26 cellular contexts compared by ENCODE assay signal in the genomic region with DNA sequence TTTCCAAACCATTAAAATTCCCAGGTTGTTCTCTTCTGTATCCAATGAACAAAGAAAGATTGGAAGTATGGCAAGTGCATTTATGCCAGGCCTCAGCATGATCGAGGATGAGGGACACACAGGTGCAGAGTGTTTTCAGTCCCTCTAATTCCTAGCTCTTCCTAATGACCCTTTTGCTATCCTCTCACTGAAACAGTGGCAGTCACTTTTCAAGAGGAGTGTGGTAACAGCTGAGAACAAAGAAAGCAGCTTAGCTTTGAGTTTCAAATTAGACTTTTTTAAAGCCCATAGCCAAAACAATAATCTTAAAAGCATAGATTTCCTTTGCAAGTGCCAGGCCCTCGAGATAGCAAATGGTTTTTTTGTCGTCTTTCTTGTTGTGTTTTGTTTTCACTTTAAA.
"Had no signal": no experiment of that assay in that cellular context is flagged by ENCODE, and none has a peak within 500 bp of the region (broad histone marks: within the 10 kb centered on the region; RNA-seq: fewer than 3 reads in every experiment).

No MANE protein-coding gene starts in this region.

- H3K4me1 ChIP-seq: ascending aorta, body of pancreas had no signal

- H3K27me3 ChIP-seq: ascending aorta, body of pancreas had no signal

- H3K4me3 ChIP-seq: ascending aorta, body of pancreas, SK-N-MC had no signal

- H3K9me3 ChIP-seq: ascending aorta, body of pancreas had no signal

- H3K27ac ChIP-seq: ascending aorta, body of pancreas, SK-N-MC had no signal

- FAIRE-seq: bronchial epithelial cell, TTC549 had no signal

- DNase-seq: activated CD4-positive, alpha-beta memory T cell treated with anti-CD3 and anti-CD28 coated beads for 36 hours; activated CD4-positive, alpha-beta T cell treated with anti-CD3 and anti-CD28 coated beads, Interleukin-2, amount 10 ng/mL, durations not matched to agents 7 days and 5 days; activated CD4-positive, CD25-positive, alpha-beta regulatory T cell; activated CD8-positive, alpha-beta memory T cell treated with anti-CD3 and anti-CD28 coated beads for 24 hours; activated effector memory CD4-positive, alpha-beta T cell treated with anti-CD3 and anti-CD28 coated beads, Interleukin-2, amount 50 U/mL, for 16 hours; activated naive CD4-positive, alpha-beta T cell treated with Interleukin-2 at 50 U/mL for 16 hours; activated naive CD8-positive, alpha-beta T cell treated with anti-CD3 and anti-CD28 coated beads, Interleukin-2, amount 50 U/mL, for 24 hours; activated T-cell treated with anti-CD3 and anti-CD28 coated beads, Interleukin-2, amount 50 U/mL, for 4 hours; amniotic stem cell; body of pancreas; central memory CD4-positive, alpha-beta T cell; Kasumi-1; NCI-H1048; NCI-H1436 treated with DMSO at 0.1 percent for 48 hours; NCI-H187 treated with DMSO at 0.1 percent for 48 hours; NCI-H2081 treated with DMSO at 0.1 percent for 48 hours; NCI-H446; NCI-H748 treated with DMSO at 0.1 percent for 48 hours; T-cell; T-helper 2 cell; T1000 had no signal

- H3K36me3 Mint-ChIP-seq: activated CD4-positive, alpha-beta memory T cell treated with anti-CD3 and anti-CD28 coated beads for 36 hours; activated naive CD4-positive, alpha-beta T cell treated with anti-CD3 and anti-CD28 coated beads, Interleukin-2, amount 50 U/mL, for 72 hours; T-cell had no signal

- H3K27ac Mint-ChIP-seq: activated CD4-positive, alpha-beta memory T cell treated with anti-CD3 and anti-CD28 coated beads for 36 hours; activated CD4-positive, alpha-beta T cell treated with anti-CD3 and anti-CD28 coated beads, Interleukin-2, amount 10 ng/mL, durations not matched to agents 7 days and 5 days; activated naive CD4-positive, alpha-beta T cell treated with anti-CD3 and anti-CD28 coated beads, Interleukin-2, amount 50 U/mL, for 72 hours; activated naive CD8-positive, alpha-beta T cell treated with anti-CD3 and anti-CD28 coated beads, Interleukin-2, amount 50 U/mL, for 24 hours; T-cell had no signal

- ATAC-seq: activated naive CD4-positive, alpha-beta T cell treated with anti-CD3 and anti-CD28 coated beads, Interleukin-2, amount 50 U/mL, for 72 hours; activated naive CD8-positive, alpha-beta T cell treated with anti-CD3 and anti-CD28 coated beads, Interleukin-2, amount 50 U/mL, for 24 hours; activated T-cell treated with anti-CD3 and anti-CD28 coated beads, Interleukin-2, amount 50 U/mL, for 4 hours; body of pancreas; T-cell had no signal

- H3K4me3 Mint-ChIP-seq: activated CD4-positive, alpha-beta memory T cell treated with anti-CD3 and anti-CD28 coated beads for 36 hours; activated CD4-positive, alpha-beta T cell treated with anti-CD3 and anti-CD28 coated beads, Interleukin-2, amount 10 ng/mL, durations not matched to agents 7 days and 5 days; activated naive CD8-positive, alpha-beta T cell treated with anti-CD3 and anti-CD28 coated beads, Interleukin-2, amount 50 U/mL, for 24 hours; activated T-cell treated with anti-CD3 and anti-CD28 coated beads, Interleukin-2, amount 50 U/mL, for 4 hours; T-cell had no signal

- H3K4me1 Mint-ChIP-seq: activated CD4-positive, alpha-beta T cell treated with anti-CD3 and anti-CD28 coated beads, Interleukin-2, amount 10 ng/mL, durations not matched to agents 7 days and 5 days; activated naive CD8-positive, alpha-beta T cell treated with anti-CD3 and anti-CD28 coated beads, Interleukin-2, amount 50 U/mL, for 24 hours; T-cell had no signal

- H3K36me3 ChIP-seq: ascending aorta had no signal

- H3K27me3 Mint-ChIP-seq: activated CD4-positive, alpha-beta memory T cell treated with anti-CD3 and anti-CD28 coated beads for 36 hours; activated CD4-positive, alpha-beta T cell treated with anti-CD3 and anti-CD28 coated beads, Interleukin-2, amount 10 ng/mL, durations not matched to agents 7 days and 5 days; activated naive CD8-positive, alpha-beta T cell treated with anti-CD3 and anti-CD28 coated beads, Interleukin-2, amount 50 U/mL, for 24 hours; T-cell had no signal

- H3K9me3 Mint-ChIP-seq: activated CD4-positive, alpha-beta memory T cell treated with anti-CD3 and anti-CD28 coated beads for 36 hours; activated CD4-positive, alpha-beta T cell treated with anti-CD3 and anti-CD28 coated beads, Interleukin-2, amount 10 ng/mL, durations not matched to agents 7 days and 5 days had no signal
